ENCODE assay signal across 12 cellular contexts in genomic region chr5:88736494-88736893, GRCh38.
DNase-seq lines count a peak whose midpoint lies in the region; ATAC-seq lines count a peak whose summit lies in the region.
"Had no signal": no experiment of that assay in that cellular context is flagged by ENCODE, and none has a peak within 500 bp of the region (broad histone marks: within the 10 kb centered on the region; RNA-seq: fewer than 3 reads in every experiment).

No MANE protein-coding gene starts in this region.

- no peaks in the 10 kb centered on the region for H3K9me3 Mint-ChIP-seq in activated CD4-positive, alpha-beta T cell treated with anti-CD3 and anti-CD28 coated beads, Interleukin-2, amount 10 ng/mL, durations not matched to agents 7 days and 5 days
- H3K9me3 Mint-ChIP-seq: activated T-helper 2 cell treated with anti-CD3 and anti-CD28 coated beads, Interferon-gamma antibody, Interleukin-2, Interleukin-4, amounts not matched to agents 10 μg/mL and 5 μg/mL and 100 μg/mL, durations not matched to agents 14 hours and 24 hours and 36 hours; central memory CD8-positive, alpha-beta T cell had no signal

- peak; percentile 24 for DNase-seq in germinal center (ENCODE audit: low spot score)
- no peak for DNase-seq in NCI-H510A treated with DMSO at 0.1 percent for 48 hours (lab: John Stamatoyannopoulos, UW)
- DNase-seq in activated CD4-positive, alpha-beta T cell treated with anti-CD3 and anti-CD28 coated beads, Interleukin-2, amount 10 ng/mL, durations not matched to agents 7 days and 5 days, result no peak
- DNase-seq in AG08395 (ENCODE audit: low spot score), result no peak
- DNase-seq in activated CD4-positive, alpha-beta T cell treated with anti-CD3 and anti-CD28 coated beads, Interleukin-2, amount 50 U/mL, for 1 hour, result no peak
- DNase-seq: NCI-H187 treated with DMSO at 0.1 percent for 48 hours; stimulated activated CD4-positive, alpha-beta T cell treated with anti-CD3 and anti-CD28 coated beads, Interleukin-2, amount 100 ng/mL, for 24 hours had no signal

- H3K36me3 Mint-ChIP-seq in activated CD4-positive, alpha-beta T cell treated with anti-CD3 and anti-CD28 coated beads, Interleukin-2, amount 10 ng/mL, durations not matched to agents 7 days and 5 days (ENCODE audit: low read depth), result no peaks in the 10 kb centered on the region

- H3K27ac Mint-ChIP-seq in activated CD4-positive, alpha-beta T cell treated with anti-CD3 and anti-CD28 coated beads, Interleukin-2, amount 10 ng/mL, durations not matched to agents 7 days and 5 days, result no peak overlapping the region
- H3K27ac Mint-ChIP-seq: activated T-helper 2 cell treated with anti-CD3 and anti-CD28 coated beads, Interferon-gamma antibody, Interleukin-2, Interleukin-4, amounts not matched to agents 10 μg/mL and 5 μg/mL and 100 μg/mL, durations not matched to agents 14 hours and 24 hours and 36 hours had no signal

- no peaks in the 10 kb centered on the region for H3K4me1 Mint-ChIP-seq in activated CD4-positive, alpha-beta T cell treated with anti-CD3 and anti-CD28 coated beads, Interleukin-2, amount 10 ng/mL, durations not matched to agents 7 days and 5 days
- H3K4me1 Mint-ChIP-seq: central memory CD8-positive, alpha-beta T cell had no signal

- peaks cover 23% of the 10 kb centered on the region for H3K27me3 Mint-ChIP-seq in activated CD4-positive, alpha-beta T cell treated with anti-CD3 and anti-CD28 coated beads, Interleukin-2, amount 10 ng/mL, durations not matched to agents 7 days and 5 days

- H3K4me3 Mint-ChIP-seq in activated CD4-positive, alpha-beta T cell treated with anti-CD3 and anti-CD28 coated beads, Interleukin-2, amount 10 ng/mL, durations not matched to agents 7 days and 5 days, result no peak overlapping the region
- H3K4me3 Mint-ChIP-seq: central memory CD8-positive, alpha-beta T cell had no signal

- ATAC-seq in GM18511 (IDR thresholded peaks at IDR 0.05; ENCODE audit: unreplicated experiment) (peak; percentile 38), GM21576 (IDR thresholded peaks at IDR 0.05; ENCODE audit: unreplicated experiment) (peak; percentile 43), HG03280 (IDR thresholded peaks at IDR 0.05; ENCODE audit: unreplicated experiment) (peak; percentile 29)

- CTCF ChIA-PET in activated CD4-positive, alpha-beta T cell treated with anti-CD3 and anti-CD28 coated beads, Interleukin-2, amount 10 ng/mL, durations not matched to agents 7 days and 5 days (lab: Charles Lee), result no interaction called here

- POLR2A ChIA-PET in activated CD4-positive, alpha-beta T cell treated with anti-CD3 and anti-CD28 coated beads, Interleukin-2, amount 10 ng/mL, durations not matched to agents 7 days and 5 days (lab: Charles Lee), result no interaction called here
